ENCODE assay signal across 8 cellular contexts in the genomic region with DNA sequence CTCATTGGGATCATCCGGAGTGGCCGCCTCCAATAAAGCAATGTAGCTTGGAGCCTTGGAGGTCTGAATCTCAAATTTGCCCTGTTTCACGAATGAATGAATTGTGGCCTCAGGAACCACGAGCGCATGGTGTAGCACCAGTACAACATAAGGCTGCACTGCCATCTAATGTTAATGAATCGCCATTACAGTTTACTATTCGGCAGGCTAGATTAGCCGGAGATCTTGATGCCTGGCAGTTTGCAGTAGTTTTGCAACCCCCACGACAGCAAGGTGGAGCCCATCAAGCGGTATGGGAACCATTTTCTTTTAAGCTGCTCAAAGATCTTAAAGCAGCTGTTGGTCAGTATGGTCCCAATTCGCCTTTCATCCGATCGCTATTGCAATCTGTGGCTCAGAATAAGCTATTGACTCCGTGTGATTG. TPM values are rescaled to one million over a fixed set of nuclear protein-coding genes. Genes with fewer than 3 reads are reported as not detected.
A peak's percentile ranks its signal among the peaks of the same experiment; 100 is the strongest.
DNase-seq lines count a peak whose midpoint lies in the region; ATAC-seq and TF ChIP-seq lines count a peak whose summit lies in the region.

No MANE protein-coding gene starts in this region.

- H4K20me1 ChIP-seq in osteoblast (ENCODE audit: insufficient read depth, low read length) = no peaks in the 10 kb centered on the region

- H3K36me3 ChIP-seq in MG63 = no peaks in the 10 kb centered on the region
- H3K36me3 ChIP-seq in osteoblast (ENCODE audit: insufficient read depth, low read length) = no peaks in the 10 kb centered on the region

- H3K36me3 Mint-ChIP-seq in activated naive CD8-positive, alpha-beta T cell treated with anti-CD3 and anti-CD28 coated beads, Interleukin-2, amount 10 ng/mL, durations not matched to agents 7 days and 5 days = no peaks in the 10 kb centered on the region

- no peak overlapping the region for H3K27ac Mint-ChIP-seq in activated naive CD8-positive, alpha-beta T cell treated with anti-CD3 and anti-CD28 coated beads, Interleukin-2, amount 10 ng/mL, durations not matched to agents 7 days and 5 days

- ATAC-seq in activated naive CD8-positive, alpha-beta T cell treated with anti-CD3 and anti-CD28 coated beads, Interleukin-2, amount 10 ng/mL, durations not matched to agents 7 days and 5 days (ENCODE audit: low read depth) = peak; percentile 79
- ATAC-seq in HG02623 (IDR thresholded peaks at IDR 0.05; ENCODE audit: unreplicated experiment) = no peak

- H3K9me3 ChIP-seq in MG63 = no peaks in the 10 kb centered on the region
- H3K9me3 ChIP-seq in osteoblast (ENCODE audit: low read depth, low read length) = no peaks in the 10 kb centered on the region

- H3K4me3 ChIP-seq in MG63 (no peak overlapping the region; the same call in 1 of the 2 replicates), osteoblast (ENCODE audit: insufficient read depth, low read length) (no peak overlapping the region)

- peak overlapping the region; percentile 44 for H3K4me2 ChIP-seq in osteoblast (ENCODE audit: insufficient read depth, low read length)

- H3K27ac ChIP-seq in RWPE1 (no peak overlapping the region), osteoblast (ENCODE audit: low read depth, low read length) (no peak overlapping the region)

- TF ChIP-seq CTCF in RWPE1 (conservative IDR thresholded peaks at IDR 0.05; ENCODE audit: low read depth) = peak; percentile 77
- peak; percentile 75 for TF ChIP-seq CTCF in osteoblast (IDR thresholded peaks at IDR 0.05; ENCODE audit: extremely low read depth, low read depth, low read length)

- DNase-seq in NCI-H510A treated with DMSO at 0.1 percent for 48 hours (lab: John Stamatoyannopoulos, UW) = peak; percentile 89
- no peak for DNase-seq in NCI-H510A (lab: John Stamatoyannopoulos, UW)
- DNase-seq in MG63 = peak; percentile 37
- peak; percentile 82 for DNase-seq in RWPE1 (ENCODE audit: low spot score)
- DNase-seq in activated naive CD8-positive, alpha-beta T cell treated with anti-CD3 and anti-CD28 coated beads, Interleukin-2, amount 10 ng/mL, durations not matched to agents 7 days and 5 days = peak; percentile 40
- peak in 34 of 42 donors; percentile 16 to 83 (median 54) for DNase-seq in head of caudate nucleus
- peak; percentile 89 for DNase-seq in osteoblast (ENCODE audit: insufficient read length, low spot score, missing footprints)

- peaks cover 13% of the 10 kb centered on the region for H3K4me1 ChIP-seq in osteoblast (ENCODE audit: insufficient read depth, low read length)

- POLR2A ChIA-PET in RWPE1 (lab: Yijun Ruan, JAX; ENCODE audit: low non-redundant PET) = no interaction called here
- POLR2A ChIA-PET in activated naive CD8-positive, alpha-beta T cell treated with anti-CD3 and anti-CD28 coated beads, Interleukin-2, amount 10 ng/mL, durations not matched to agents 7 days and 5 days (lab: Charles Lee) = interaction anchor here (1.3 kb wide), 1 partner anchor 201 kb away, joined by 3 read pairs; a partner anchor contains a TSS

- peaks cover 53% of the 10 kb centered on the region for H3K27me3 Mint-ChIP-seq in activated naive CD8-positive, alpha-beta T cell treated with anti-CD3 and anti-CD28 coated beads, Interleukin-2, amount 10 ng/mL, durations not matched to agents 7 days and 5 days

- no peak overlapping the region for H3K4me3 Mint-ChIP-seq in activated naive CD8-positive, alpha-beta T cell treated with anti-CD3 and anti-CD28 coated beads, Interleukin-2, amount 10 ng/mL, durations not matched to agents 7 days and 5 days

- H2AFZ ChIP-seq in osteoblast (ENCODE audit: low read length) = peak overlapping the region; percentile 52

- H3K27me3 ChIP-seq in MG63 (peaks cover 45% of the 10 kb centered on the region), osteoblast (ENCODE audit: insufficient read depth, low read length) (peaks cover 60% of the 10 kb centered on the region)

- no peaks in the 10 kb centered on the region for H3K9me3 Mint-ChIP-seq in activated naive CD8-positive, alpha-beta T cell treated with anti-CD3 and anti-CD28 coated beads, Interleukin-2, amount 10 ng/mL, durations not matched to agents 7 days and 5 days

- H3K79me2 ChIP-seq in osteoblast (ENCODE audit: insufficient read depth, low read length) = no peaks in the 10 kb centered on the region

- peaks cover 22% of the 10 kb centered on the region for H3K4me1 Mint-ChIP-seq in activated naive CD8-positive, alpha-beta T cell treated with anti-CD3 and anti-CD28 coated beads, Interleukin-2, amount 10 ng/mL, durations not matched to agents 7 days and 5 days

- intact Hi-C loops in head of caudate nucleus (cut with DNase I) = no loop called here

- CTCF ChIA-PET in RWPE1 (lab: Yijun Ruan, JAX) = interaction anchor here (0.6 to 3.0 kb wide), 30 partner anchors 11 to 550 kb away, joined by 3 to 15 read pairs (median 4); a partner anchor contains a TSS

RNA-seq across cellular contexts. Expression of a gene that starts 18.8 kb away (rescaled TPM):
- total RNA-seq in MG63 (2014; rRNA removed; shearing (Covaris generic); ENCODE audit: low replicate concordance) = not detected in 2 replicates
- total RNA-seq in activated naive CD8-positive, alpha-beta T cell treated with anti-CD3 and anti-CD28 coated beads, Interleukin-2, amount 10 ng/mL, durations not matched to agents 7 days and 5 days = not detected
- under 0.01 TPM in 2 replicates for total RNA-seq in osteoblast

RNA-seq across cellular contexts. Expression of a gene that starts 29.8 kb away (rescaled TPM):
- total RNA-seq in MG63 (2014; rRNA removed; shearing (Covaris generic); ENCODE audit: low replicate concordance) = not detected in 2 replicates
- under 1 TPM; 0.65 to 0.97 TPM for total RNA-seq in activated naive CD8-positive, alpha-beta T cell treated with anti-CD3 and anti-CD28 coated beads, Interleukin-2, amount 10 ng/mL, durations not matched to agents 7 days and 5 days
- total RNA-seq in osteoblast = not detected in 2 replicates

RNA-seq across cellular contexts. Expression of a gene that starts 55.3 kb away (rescaled TPM):
- total RNA-seq in MG63 (2014; rRNA removed; shearing (Covaris generic); ENCODE audit: low replicate concordance) = 0.23 TPM in 1 of 2 replicates, not detected in the other
- total RNA-seq in activated naive CD8-positive, alpha-beta T cell treated with anti-CD3 and anti-CD28 coated beads, Interleukin-2, amount 10 ng/mL, durations not matched to agents 7 days and 5 days = not detected
- total RNA-seq in osteoblast = not detected in 2 replicates
